In the genomic region with DNA sequence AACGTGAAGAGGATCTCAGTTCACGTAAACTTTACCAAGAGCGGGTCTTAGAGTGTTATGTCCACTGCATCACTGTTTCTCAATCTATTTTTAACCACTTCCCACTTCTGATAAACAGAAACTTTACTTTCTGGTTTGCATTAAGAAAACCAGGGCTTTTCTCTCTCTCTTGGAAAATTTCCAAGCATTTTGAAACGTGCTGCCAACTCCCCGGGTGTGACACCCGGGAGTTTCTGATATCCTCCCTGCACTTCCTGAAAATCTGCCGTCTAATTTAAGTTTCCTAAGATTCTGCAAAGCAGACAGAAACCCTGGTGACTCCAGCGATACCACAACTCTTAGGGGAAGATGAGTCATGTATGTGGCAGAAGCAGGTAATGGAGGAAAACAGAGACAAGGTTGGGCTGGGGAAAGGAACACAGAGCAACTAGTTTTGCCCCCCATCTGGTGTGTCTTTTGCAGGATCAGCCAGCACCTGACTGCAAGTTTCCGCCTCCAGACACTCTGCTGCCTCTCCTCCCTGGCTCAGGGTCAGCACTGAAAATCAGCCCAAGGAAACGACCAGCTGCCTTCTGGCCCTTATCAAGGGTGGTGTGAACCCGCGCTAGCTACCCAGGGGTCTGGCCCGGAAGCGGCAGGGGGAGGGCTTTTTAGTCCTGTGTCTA, we compare ENCODE assay signal across 8 cellular contexts. TPM values are rescaled to one million over a fixed set of nuclear protein-coding genes. Genes with fewer than 3 reads are reported as not detected.
DNase-seq lines count a peak whose midpoint lies in the region; ATAC-seq and TF ChIP-seq lines count a peak whose summit lies in the region.

No MANE protein-coding gene starts in this region.

- BruUV-seq in Panc1 (replicated peaks; lab: Mats Ljungman, UMichigan) = no TSS peak

- no peak for TF ChIP-seq POLR2A in ovary (IDR thresholded peaks at IDR 0.05)

- H3K9me3 ChIP-seq in Panc1 (ENCODE audit: control insufficient read depth, insufficient read depth, low read depth, low read length) = no peaks in the 10 kb centered on the region
- no peaks in the 10 kb centered on the region for H3K9me3 ChIP-seq in endocrine pancreas (ENCODE audit: control insufficient read depth, low read length)
- H3K9me3 ChIP-seq in ovary = no peaks in the 10 kb centered on the region

- TF ChIP-seq EP300 in ovary (IDR thresholded peaks at IDR 0.05) = no peak

- H3K27ac ChIP-seq in Panc1 (ENCODE audit: low read length) (no peak overlapping the region), ovary (peak overlapping the region in 1 of 2 donors; percentile 35)

- H3K27me3 ChIP-seq in Panc1 (ENCODE audit: control insufficient read depth, insufficient read depth, low read length) (peaks cover 16% of the 10 kb centered on the region), endocrine pancreas (ENCODE audit: control insufficient read depth, insufficient read depth, low read length) (no peaks in the 10 kb centered on the region), ovary (no peaks in the 10 kb centered on the region)

- ATAC-seq in Panc1 = peak; percentile 36; the same call in 1 of the 2 replicates
- ATAC-seq in HG03469 (IDR thresholded peaks at IDR 0.05; ENCODE audit: unreplicated experiment) = no peak
- ATAC-seq in GM19455 (IDR thresholded peaks at IDR 0.05; ENCODE audit: unreplicated experiment) = no peak

- TF ChIP-seq CTCF in Panc1 (IDR thresholded peaks at IDR 0.05) (no peak), ovary (IDR thresholded peaks at IDR 0.05) (no peak)

- H3K4me1 ChIP-seq in Panc1 (ENCODE audit: control insufficient read depth, insufficient read depth, low read length) = no peaks in the 10 kb centered on the region
- no peaks in the 10 kb centered on the region for H3K4me1 ChIP-seq in endocrine pancreas (ENCODE audit: control insufficient read depth, insufficient read depth, low read length)
- H3K4me1 ChIP-seq in ovary (ENCODE audit: insufficient read depth) = peaks cover 17% of the 10 kb centered on the region

- in situ Hi-C loops in Panc1 (cut with HindIII; ENCODE audit: low pct_unique_long_range_greater_than_20kb, low sequenced_read_pairs) = no loop called here

- H3K4me3 ChIP-seq in Panc1 (ENCODE audit: low read depth in 2 of 2, low read length in 2 of 2) = no peak overlapping the region
- H3K4me3 ChIP-seq in endocrine pancreas (ENCODE audit: control insufficient read depth, insufficient read depth, low read length) = no peak overlapping the region
- H3K4me3 ChIP-seq in ovary = no peak overlapping the region

- peak overlapping the region; percentile 25 for H3K9ac ChIP-seq in endocrine pancreas (ENCODE audit: control insufficient read depth, insufficient read depth, low read length)

- 0 to 1% (median 1%) methylated on average over 14 of the region's 14 CpGs for WGBS in ovary, 3 donors

- intact Hi-C loops in Panc1 (cut with micrococcal nuclease; ENCODE audit: unreplicated experiment) (no loop called here), ovary (cut with DNase I) (no loop called here)

- CTCF ChIA-PET in Panc1 (lab: Charles Lee) = no interaction called here

- DNase-seq in NCI-H1105 treated with DMSO at 0.1 percent for 48 hours (lab: John Stamatoyannopoulos, UW) (peak; percentile 11), NCI-H1105 (lab: John Stamatoyannopoulos, UW) (no peak), Panc1 (ENCODE audit: low read depth, low spot score) (no peak), ovary (peak; percentile 36 to 62 (median 46))
- DNase-seq in central memory CD4-positive, alpha-beta T cell = no peak

- POLR2A ChIA-PET in Panc1 (lab: Charles Lee) = no interaction called here

- no peaks in the 10 kb centered on the region for H3K36me3 ChIP-seq in Panc1 (ENCODE audit: control insufficient read depth, insufficient read depth, low read length)
- H3K36me3 ChIP-seq in endocrine pancreas (ENCODE audit: control insufficient read depth, insufficient read depth, low read length) = no peaks in the 10 kb centered on the region
- no peaks in the 10 kb centered on the region for H3K36me3 ChIP-seq in ovary

RNA-seq across cellular contexts. Expression of a gene that starts 11.4 kb away (rescaled TPM):
- not detected for total RNA-seq in Panc1 (2021; ENCODE audit: unreplicated experiment)
- polyA plus RNA-seq in Panc1 (2012; ENCODE audit: insufficient read length) = not detected
- total RNA-seq in ovary = under 1 TPM in 2 of 7 donors, not detected in 5; 0.20 to 0.32 TPM
- polyA plus RNA-seq in ovary = under 1 TPM; 0.32 to 0.47 TPM

RNA-seq across cellular contexts. Expression of a gene that starts 53.7 kb away (rescaled TPM):
- not detected for total RNA-seq in Panc1 (2021; ENCODE audit: unreplicated experiment)
- not detected for polyA plus RNA-seq in Panc1 (2012; ENCODE audit: insufficient read length)
- total RNA-seq in ovary = 1 to 10 TPM in 1 of 7 donors, under 1 TPM in 4, not detected in 2; 0.54 to 1.6 (median 0.75) TPM
- not detected for polyA plus RNA-seq in ovary

Comparison
In these comparisons a context has a peak if more than half of its experiments do, and no peak if none do; other contexts are left out.
1. DNase-seq: peak in NCI-H1105 treated with DMSO at 0.1 percent for 48 hours (single experiment) and ovary (5 of 5); none in NCI-H1105 (single experiment), Panc1 (single experiment) and central memory CD4-positive, alpha-beta T cell (single experiment).